In genomic region chr11:69534166-69534530, GRCh38 we compare ENCODE assay signal across 27 cellular contexts. TPM values are rescaled to one million over a fixed set of nuclear protein-coding genes. Genes with fewer than 3 reads are reported as not detected.
DNase-seq lines count a peak whose midpoint lies in the region; ATAC-seq, FAIRE-seq and TF ChIP-seq lines count a peak whose summit lies in the region.
"Had no signal": no experiment of that assay in that cellular context is flagged by ENCODE, and none has a peak within 500 bp of the region (broad histone marks: within the 10 kb centered on the region; RNA-seq: fewer than 3 reads in every experiment).

No MANE protein-coding gene starts in this region.

- H3K4me1 Mint-ChIP-seq in activated T-cell treated with anti-CD3 and anti-CD28 coated beads, Interleukin-2, amount 50 U/mL, for 24 hours (ENCODE audit: low read depth), result no peaks in the 10 kb centered on the region
- H3K4me1 Mint-ChIP-seq in activated CD4-positive, alpha-beta memory T cell treated with anti-CD3 and anti-CD28 coated beads for 36 hours (ENCODE audit: low read depth), result no peaks in the 10 kb centered on the region
- H3K4me1 Mint-ChIP-seq: CD4-positive, CD25-positive, alpha-beta regulatory T cell had no signal

- H3K36me3 ChIP-seq in RWPE2 (ENCODE audit: low read depth) (no peaks in the 10 kb centered on the region), small intestine (ENCODE audit: control insufficient read depth in 2 of 2, insufficient read depth in 2 of 2, low read length in 2 of 2) (no peaks in the 10 kb centered on the region)
- H3K36me3 ChIP-seq: HAP-1, MG63 had no signal

- H3K9me3 ChIP-seq in RWPE2 (ENCODE audit: severe bottlenecking) (no peaks in the 10 kb centered on the region), small intestine (ENCODE audit: control insufficient read depth, low read depth) (no peaks in the 10 kb centered on the region)
- H3K9me3 ChIP-seq: HAP-1, MG63 had no signal

- no peak overlapping the region for H3K4me3 ChIP-seq in RWPE2 (ENCODE audit: severe bottlenecking)
- no peak overlapping the region for H3K4me3 ChIP-seq in small intestine (ENCODE audit: low read depth in 1 of 2, low read length in 2 of 2)
- H3K4me3 ChIP-seq: HAP-1, MG63 had no signal

- CTCF ChIA-PET in activated CD4-positive, alpha-beta memory T cell treated with anti-CD3 and anti-CD28 coated beads for 36 hours (lab: Charles Lee), result no interaction called here

- H3K27ac Mint-ChIP-seq in activated T-cell treated with anti-CD3 and anti-CD28 coated beads, Interleukin-2, amount 50 U/mL, for 24 hours, result no peak overlapping the region
- no peak overlapping the region for H3K27ac Mint-ChIP-seq in activated CD4-positive, alpha-beta memory T cell treated with anti-CD3 and anti-CD28 coated beads for 36 hours
- H3K27ac Mint-ChIP-seq: CD4-positive, CD25-positive, alpha-beta regulatory T cell; IgD-negative memory B cell had no signal

- WGBS in small intestine, 3 donors, result 15 to 61% (median 35%) methylated on average over 14 of the region's 14 CpGs

- H3K4me1 ChIP-seq in RWPE2 (ENCODE audit: insufficient read depth, poor library complexity, severe bottlenecking), result no peaks in the 10 kb centered on the region
- H3K4me1 ChIP-seq in small intestine (ENCODE audit: control insufficient read depth in 2 of 2, insufficient read depth in 1 of 2, low read depth in 1 of 2, low read length in 1 of 2), result no peaks in the 10 kb centered on the region
- H3K4me1 ChIP-seq: HAP-1 had no signal

- H3K27ac ChIP-seq in RWPE2 (ENCODE audit: poor library complexity, severe bottlenecking), result no peak overlapping the region
- no peak overlapping the region for H3K27ac ChIP-seq in small intestine (ENCODE audit: low read depth in 1 of 2, low read length in 1 of 2)
- H3K27ac ChIP-seq: 22Rv1 had no signal

- peaks cover 32% of the 10 kb centered on the region for H3K27me3 Mint-ChIP-seq in activated T-cell treated with anti-CD3 and anti-CD28 coated beads, Interleukin-2, amount 50 U/mL, for 24 hours
- peaks cover 26% of the 10 kb centered on the region for H3K27me3 Mint-ChIP-seq in activated CD4-positive, alpha-beta memory T cell treated with anti-CD3 and anti-CD28 coated beads for 36 hours

- no peaks in the 10 kb centered on the region for H3K36me3 Mint-ChIP-seq in activated T-cell treated with anti-CD3 and anti-CD28 coated beads, Interleukin-2, amount 50 U/mL, for 24 hours (ENCODE audit: low read depth)
- H3K36me3 Mint-ChIP-seq in activated CD4-positive, alpha-beta memory T cell treated with anti-CD3 and anti-CD28 coated beads for 36 hours, result no peaks in the 10 kb centered on the region
- H3K36me3 Mint-ChIP-seq: CD4-positive, CD25-positive, alpha-beta regulatory T cell; IgD-negative memory B cell had no signal

- ATAC-seq in RWPE2 (ENCODE audit: low read depth), result no peak

- H3K9me3 Mint-ChIP-seq in activated T-cell treated with anti-CD3 and anti-CD28 coated beads, Interleukin-2, amount 50 U/mL, for 24 hours, result no peaks in the 10 kb centered on the region
- no peaks in the 10 kb centered on the region for H3K9me3 Mint-ChIP-seq in activated CD4-positive, alpha-beta memory T cell treated with anti-CD3 and anti-CD28 coated beads for 36 hours
- H3K9me3 Mint-ChIP-seq: CD4-positive, CD25-positive, alpha-beta regulatory T cell; IgD-negative memory B cell had no signal

- no peak overlapping the region for H3K4me3 Mint-ChIP-seq in activated T-cell treated with anti-CD3 and anti-CD28 coated beads, Interleukin-2, amount 50 U/mL, for 24 hours
- no peak overlapping the region for H3K4me3 Mint-ChIP-seq in activated CD4-positive, alpha-beta memory T cell treated with anti-CD3 and anti-CD28 coated beads for 36 hours
- H3K4me3 Mint-ChIP-seq: IgD-negative memory B cell had no signal

- FAIRE-seq in small intestine (lab: Jason Lieb, UNC), result no peak

- TF ChIP-seq CTCF in RWPE2 (IDR thresholded peaks at IDR 0.05; ENCODE audit: poor library complexity, severe bottlenecking), result no peak

- peak; percentile 3 for DNase-seq in NCI-H2196 (lab: John Stamatoyannopoulos, UW; ENCODE audit: unreplicated experiment)
- DNase-seq in NCI-H2196 treated with DMSO at 0.1 percent for 48 hours (lab: John Stamatoyannopoulos, UW; ENCODE audit: unreplicated experiment), result no peak
- peak; percentile 57 for DNase-seq in RWPE2 (ENCODE audit: low spot score)
- peak; percentile 34 for DNase-seq in left kidney (ENCODE audit: low read depth, low spot score)
- DNase-seq in small intestine, result peak; percentile 55
- DNase-seq in activated T-cell treated with anti-CD3 and anti-CD28 coated beads, Interleukin-2, amount 50 U/mL, for 24 hours, result no peak
- DNase-seq in head of caudate nucleus, result no peak
- no peak for DNase-seq in activated CD4-positive, alpha-beta memory T cell treated with anti-CD3 and anti-CD28 coated beads for 36 hours
- DNase-seq: AML-193; CD4-positive, CD25-positive, alpha-beta regulatory T cell; COR-L47; DMS 273 treated with DMSO at 0.1 percent for 48 hours; GDM1; Kasumi-1; MG63; NCI-H1092; NCI-H1436 treated with DMSO at 0.1 percent for 48 hours; NCI-H2029; NCI-H2171; NCI-H774; RPMI8226; SIG-M5 had no signal

- intact Hi-C loops in head of caudate nucleus (cut with DNase I), result no loop called here
- intact Hi-C loops in activated CD4-positive, alpha-beta memory T cell treated with anti-CD3 and anti-CD28 coated beads for 36 hours (cut with micrococcal nuclease), result no loop called here

- POLR2A ChIA-PET in activated CD4-positive, alpha-beta memory T cell treated with anti-CD3 and anti-CD28 coated beads for 36 hours (lab: Charles Lee), result no interaction called here

- H3K27me3 ChIP-seq in RWPE2 (ENCODE audit: insufficient read depth, poor library complexity, severe bottlenecking) (no peaks in the 10 kb centered on the region), small intestine (ENCODE audit: control insufficient read depth in 2 of 2, insufficient read depth in 2 of 2, low read length in 2 of 2) (no peaks in the 10 kb centered on the region)
- H3K27me3 ChIP-seq: MG63 had no signal

RNA-seq across cellular contexts. Expression of gene LINC01488, which starts 52.7 kb away (rescaled TPM):
- polyA plus RNA-seq in small intestine, result not detected
- total RNA-seq in activated CD4-positive, alpha-beta memory T cell treated with anti-CD3 and anti-CD28 coated beads for 36 hours, result not detected
- total RNA-seq: CD4-positive, CD25-positive, alpha-beta regulatory T cell; HT-29; NCI-H460 had no signal
- polyA plus RNA-seq: CD4-positive, CD25-positive, alpha-beta regulatory T cell; IgD-negative memory B cell had no signal

Comparison
In these comparisons a context has a peak if more than half of its experiments do, and no peak if none do; other contexts are left out.
1. DNase-seq: peak in NCI-H2196 (single experiment), RWPE2 (single experiment), left kidney (single experiment) and small intestine (single experiment); none in NCI-H2196 treated with DMSO at 0.1 percent for 48 hours (single experiment), activated T-cell treated with anti-CD3 and anti-CD28 coated beads, Interleukin-2, amount 50 U/mL, for 24 hours (single experiment), head of caudate nucleus (0 of 42) and activated CD4-positive, alpha-beta memory T cell treated with anti-CD3 and anti-CD28 coated beads for 36 hours (single experiment).